8 cellular contexts compared by ENCODE assay signal in genomic region chr19:52963229-52963760, GRCh38. TPM values are rescaled to one million over a fixed set of nuclear protein-coding genes. Genes with fewer than 3 reads are reported as not detected.
DNase-seq lines count a peak whose midpoint lies in the region; ATAC-seq and TF ChIP-seq lines count a peak whose summit lies in the region.

No MANE protein-coding gene starts in this region.

- H4K20me1 ChIP-seq in DND-41 (ENCODE audit: insufficient read depth, low read length): peaks cover 12% of the 10 kb centered on the region; the same call in 1 of the 2 replicates

- no peaks in the 10 kb centered on the region for H3K27me3 ChIP-seq in DND-41 (ENCODE audit: insufficient read depth, low read length, poor library complexity)
- no peaks in the 10 kb centered on the region for H3K27me3 ChIP-seq in colonic mucosa
- H3K27me3 ChIP-seq in lower lobe of right lung (ENCODE audit: low read depth): no peaks in the 10 kb centered on the region
- no peaks in the 10 kb centered on the region for H3K27me3 ChIP-seq in thyroid gland

- H3K36me3 ChIP-seq in DND-41 (ENCODE audit: insufficient read depth, low read length): peaks cover 17% of the 10 kb centered on the region
- H3K36me3 ChIP-seq in colonic mucosa: no peaks in the 10 kb centered on the region
- H3K36me3 ChIP-seq in lower lobe of right lung: no peaks in the 10 kb centered on the region
- no peaks in the 10 kb centered on the region for H3K36me3 ChIP-seq in thyroid gland

- H3K4me1 ChIP-seq in DND-41 (ENCODE audit: insufficient read depth, low read length) (peaks cover 35% of the 10 kb centered on the region), colonic mucosa (no peaks in the 10 kb centered on the region), lower lobe of right lung (peaks cover 14% of the 10 kb centered on the region), thyroid gland (peaks cover 8 to 12% of the 10 kb centered on the region in 2 donors)

- peak overlapping the region; percentile 100 for H3K4me2 ChIP-seq in DND-41 (ENCODE audit: insufficient read depth, low read length)

- H3K9me3 ChIP-seq in DND-41 (ENCODE audit: insufficient read depth, low read length, severe bottlenecking): peaks cover 9% of the 10 kb centered on the region
- H3K9me3 ChIP-seq in colonic mucosa: no peaks in the 10 kb centered on the region
- H3K9me3 ChIP-seq in lower lobe of right lung: peaks cover 16% of the 10 kb centered on the region
- H3K9me3 ChIP-seq in thyroid gland: no peaks in the 10 kb centered on the region

- ATAC-seq in DND-41 (ENCODE audit: insufficient read depth, low read depth): peak; percentile 19
- ATAC-seq in GM21576 (IDR thresholded peaks at IDR 0.05; ENCODE audit: unreplicated experiment): peak; percentile 8
- ATAC-seq in lower lobe of right lung: peak; percentile 45 to 55

- H3K9ac ChIP-seq in DND-41 (ENCODE audit: low read depth, low read length) (peak overlapping the region; percentile 81), colonic mucosa (ENCODE audit: low read depth in 2 of 2, low read length in 2 of 2) (peak overlapping the region; percentile 82 to 95)

- peaks cover 47% of the 10 kb centered on the region for H3K79me2 ChIP-seq in DND-41 (ENCODE audit: insufficient read depth, low read length)

- TF ChIP-seq CTCF in DND-41 (IDR thresholded peaks at IDR 0.05; ENCODE audit: borderline replicate concordance, extremely low read depth, low read length, poor library complexity, severe bottlenecking) (no peak), colonic mucosa (IDR thresholded peaks at IDR 0.05) (no peak), lower lobe of right lung (IDR thresholded peaks at IDR 0.05) (no peak), thyroid gland (IDR thresholded peaks at IDR 0.05) (no peak)

- TF ChIP-seq POLR2A in thyroid gland (IDR thresholded peaks at IDR 0.05): no peak

- H2AFZ ChIP-seq in DND-41 (ENCODE audit: low read depth, low read length): peak overlapping the region; percentile 100

- 2 to 3% methylated on average over 15 of the region's 15 CpGs for WGBS in thyroid gland, 2 donors

- H3K27ac ChIP-seq in DND-41 (ENCODE audit: low read length): peak overlapping the region; percentile 86
- peak overlapping the region; percentile 54 for H3K27ac ChIP-seq in colonic mucosa
- H3K27ac ChIP-seq in lower lobe of right lung: peak overlapping the region; percentile 87
- peak overlapping the region; percentile 37 to 67 (median 44) for H3K27ac ChIP-seq in thyroid gland

- intact Hi-C loops in colonic mucosa (cut with DNase I) (no loop called here), lower lobe of right lung (cut with DNase I) (no loop called here), thyroid gland (cut with DNase I) (no loop called here)

- peak overlapping the region; percentile 91 for H3K4me3 ChIP-seq in DND-41 (ENCODE audit: low read depth in 1 of 2, low read length in 2 of 2)
- H3K4me3 ChIP-seq in colonic mucosa: peak overlapping the region; percentile 59
- peak overlapping the region; percentile 77 for H3K4me3 ChIP-seq in lower lobe of right lung
- peak overlapping the region; percentile 14 to 61 (median 47) for H3K4me3 ChIP-seq in thyroid gland (replicated peaks in 1 of 3)

- DNase-seq in DND-41: no peak
- peak; percentile 33 for DNase-seq in NCI-H748 treated with DMSO at 0.1 percent for 48 hours (lab: John Stamatoyannopoulos, UW)
- DNase-seq in colonic mucosa: peak; percentile 33
- no peak for DNase-seq in lower lobe of right lung
- peak; percentile 14 to 29 for DNase-seq in thyroid gland
- no peak for DNase-seq in SHP77 treated with DMSO at 0.1 percent for 48 hours (lab: John Stamatoyannopoulos, UW)
- DNase-seq in A172 (ENCODE audit: low spot score): no peak

RNA-seq across cellular contexts. Expression of gene ZNF816, which starts 0.6 kb away (rescaled TPM):
- 10 to 100 TPM; 10.8 to 21.4 TPM for total RNA-seq in colonic mucosa
- total RNA-seq in lower lobe of right lung: 12.0 TPM
- 10 to 100 TPM in 2 of 4 donors, 1 to 10 TPM in 2; 6.3 to 17.5 (median 12.2) TPM for total RNA-seq in thyroid gland
- total RNA-seq in A172 (2014; rRNA removed; shearing (Covaris generic)): 10.7 and 12.0 TPM in 2 replicates

RNA-seq across cellular contexts. Expression of gene ZNF888, which starts 40.1 kb away (rescaled TPM):
- 10 to 100 TPM in 1 of 2 donors, 1 to 10 TPM in 1; 9.5 to 17.0 TPM for total RNA-seq in colonic mucosa
- 8.8 TPM for total RNA-seq in lower lobe of right lung
- total RNA-seq in thyroid gland: 1 to 10 TPM; 3.3 to 8.3 (median 6.8) TPM
- total RNA-seq in A172 (2014; rRNA removed; shearing (Covaris generic)): 6.6 and 7.8 TPM in 2 replicates

RNA-seq across cellular contexts. Expression of gene ERVV-1, which starts 50.4 kb away (rescaled TPM):
- total RNA-seq in colonic mucosa (not detected), lower lobe of right lung (not detected), thyroid gland (not detected)
- not detected in 2 replicates for total RNA-seq in A172 (2014; rRNA removed; shearing (Covaris generic))

Comparison
In these comparisons a context has a peak if more than half of its experiments do, and no peak if none do; other contexts are left out.
1. DNase-seq: peak in NCI-H748 treated with DMSO at 0.1 percent for 48 hours (single experiment), colonic mucosa (single experiment) and thyroid gland (2 of 2); none in DND-41 (single experiment), lower lobe of right lung (single experiment), SHP77 treated with DMSO at 0.1 percent for 48 hours (single experiment) and A172 (single experiment).
2. Peak in every context shown above with its lines, with median percentiles within 50 percentile points of each other: ATAC-seq, H3K27ac ChIP-seq and H3K4me3 ChIP-seq.